In the genomic region with DNA sequence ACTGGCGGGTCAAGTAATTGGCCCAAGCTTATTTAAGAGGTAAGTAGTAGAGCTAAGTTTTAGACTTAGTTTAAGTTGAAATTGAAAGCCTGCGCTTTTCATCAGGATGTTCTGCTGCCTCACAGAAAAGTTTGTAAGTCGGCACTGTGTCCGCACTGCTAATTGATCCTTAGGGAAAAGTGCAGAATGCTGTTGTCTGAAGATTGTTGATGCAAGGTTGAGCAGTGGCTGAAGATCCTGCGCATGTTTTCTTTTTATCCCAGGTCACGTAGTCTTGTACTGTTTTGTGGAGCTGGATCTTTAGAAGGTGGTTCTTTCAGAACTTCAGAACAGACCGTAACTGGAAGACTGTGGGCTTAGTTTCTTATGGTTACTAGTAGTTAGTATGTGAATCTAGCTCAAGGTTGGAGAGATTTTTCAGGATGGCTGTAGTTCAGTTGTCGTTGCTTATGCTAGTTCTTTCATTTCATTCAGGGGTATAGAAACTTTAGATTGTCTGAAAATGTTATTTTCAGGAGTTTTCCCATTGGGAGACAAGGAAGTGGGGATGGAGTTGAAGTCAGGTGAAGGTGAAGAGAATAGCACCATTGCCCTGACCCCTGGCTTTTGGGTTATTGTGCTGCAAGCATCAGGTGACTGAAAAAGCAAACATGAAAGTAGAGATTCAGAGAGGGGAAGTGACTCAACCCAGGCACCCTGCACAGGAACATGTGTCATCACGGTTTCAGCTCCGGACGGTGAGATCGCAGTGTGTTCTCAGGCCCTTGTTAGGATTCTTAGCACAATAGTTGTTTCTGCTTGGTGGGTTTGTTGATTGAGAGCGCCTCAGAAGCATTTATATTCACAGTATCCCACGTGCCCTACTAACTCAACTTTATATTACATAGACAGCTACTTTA, we compare ENCODE assay signal across 9 cellular contexts. TPM values are rescaled to one million over a fixed set of nuclear protein-coding genes. Genes with fewer than 3 reads are reported as not detected.
DNase-seq lines count a peak whose midpoint lies in the region; ATAC-seq, FAIRE-seq and TF ChIP-seq lines count a peak whose summit lies in the region.
"Had no signal": no experiment of that assay in that cellular context is flagged by ENCODE, and none has a peak within 500 bp of the region (broad histone marks: within the 10 kb centered on the region; RNA-seq: fewer than 3 reads in every experiment).

No MANE protein-coding gene starts in this region.

- H3K4me1 Mint-ChIP-seq in HFFc6 (ENCODE audit: low read depth) (peaks cover 84% of the 10 kb centered on the region), mesothelial cell of epicardium (peaks cover 15% of the 10 kb centered on the region)
- peaks cover 79% of the 10 kb centered on the region for H3K4me1 Mint-ChIP-seq in activated CD4-positive, alpha-beta T cell treated with anti-CD3 and anti-CD28 coated beads for 36 hours

- intact Hi-C loops in activated CD4-positive, alpha-beta T cell treated with anti-CD3 and anti-CD28 coated beads for 36 hours (cut with DNase I, micrococcal nuclease), result loop anchor here (1.0 to 10.0 kb wide), 12 partner anchors 30 to 379 kb away; a partner anchor contains a TSS

- TF ChIP-seq POLR2A in GM12891 (IDR thresholded peaks at IDR 0.05; ENCODE audit: low read depth, low read length), result no peak

- TF ChIP-seq CTCF in HFFc6 (IDR thresholded peaks at IDR 0.05) (peak; percentile 49; the same call in 1 of the 2 replicates), mesothelial cell of epicardium (IDR thresholded peaks at IDR 0.05; ENCODE audit: unreplicated experiment) (no peak)

- peak overlapping the region; percentile 81 for H3K27ac Mint-ChIP-seq in HFFc6
- H3K27ac Mint-ChIP-seq in activated CD4-positive, alpha-beta T cell treated with anti-CD3 and anti-CD28 coated beads for 36 hours, result peak overlapping the region; percentile 77
- peak overlapping the region; percentile 3 for H3K27ac Mint-ChIP-seq in mesothelial cell of epicardium

- peak; percentile 99 for FAIRE-seq in GM12891 (lab: Jason Lieb, UNC)
- FAIRE-seq: islet of Langerhans had no signal

- POLR2A ChIA-PET in activated CD4-positive, alpha-beta T cell treated with anti-CD3 and anti-CD28 coated beads for 36 hours (lab: Charles Lee), result interaction anchor here (0.5 to 1.6 kb wide), 5 partner anchors 7 to 205 kb away, joined by 3 to 4 read pairs (median 3); a partner anchor contains a TSS

- H3K4me3 ChIP-seq in MG63, result no peak overlapping the region

- H3K36me3 Mint-ChIP-seq in HFFc6 (ENCODE audit: low read depth) (peaks cover 12% of the 10 kb centered on the region; the same call in 1 of the 2 replicates), mesothelial cell of epicardium (peaks cover 12% of the 10 kb centered on the region)
- H3K36me3 Mint-ChIP-seq in activated CD4-positive, alpha-beta T cell treated with anti-CD3 and anti-CD28 coated beads for 36 hours (ENCODE audit: low read depth), result peaks cover 8% of the 10 kb centered on the region

- H3K27me3 Mint-ChIP-seq in HFFc6 (ENCODE audit: insufficient read depth) (no peaks in the 10 kb centered on the region; the same call in 1 of the 2 replicates), mesothelial cell of epicardium (ENCODE audit: low read depth) (no peaks in the 10 kb centered on the region)
- H3K27me3 Mint-ChIP-seq in activated CD4-positive, alpha-beta T cell treated with anti-CD3 and anti-CD28 coated beads for 36 hours, result no peaks in the 10 kb centered on the region

- H3K9me3 ChIP-seq in MG63, result 0 out of 2 replicates have a peak, but pooled peaks cover 5% of the 10 kb centered on the region

- peak; percentile 95 for ATAC-seq in activated CD4-positive, alpha-beta T cell treated with anti-CD3 and anti-CD28 coated beads for 36 hours

- peak overlapping the region; percentile 79 for H3K4me3 Mint-ChIP-seq in HFFc6
- peak overlapping the region; percentile 16 for H3K4me3 Mint-ChIP-seq in activated CD4-positive, alpha-beta T cell treated with anti-CD3 and anti-CD28 coated beads for 36 hours
- no peak overlapping the region for H3K4me3 Mint-ChIP-seq in mesothelial cell of epicardium

- H3K9me3 Mint-ChIP-seq in HFFc6 (no peaks in the 10 kb centered on the region), mesothelial cell of epicardium (peaks cover 9% of the 10 kb centered on the region)
- no peaks in the 10 kb centered on the region for H3K9me3 Mint-ChIP-seq in activated CD4-positive, alpha-beta T cell treated with anti-CD3 and anti-CD28 coated beads for 36 hours (ENCODE audit: low read depth)

- no peaks in the 10 kb centered on the region; the same call in 1 of the 2 replicates for H3K36me3 ChIP-seq in MG63

- no peaks in the 10 kb centered on the region for H3K27me3 ChIP-seq in MG63

- peak; percentile 56 for DNase-seq in GM12891 (ENCODE audit: insufficient read length, low spot score)
- DNase-seq in HFFc6, result peak; percentile 78
- peak; percentile 86 for DNase-seq in MG63
- DNase-seq in activated CD4-positive, alpha-beta T cell treated with anti-CD3 and anti-CD28 coated beads for 36 hours, result peak; percentile 88
- DNase-seq in dermis blood vessel endothelial cell, result peak; percentile 99
- DNase-seq in mesothelial cell of epicardium (ENCODE audit: low spot score in 2 of 2, unreplicated experiment in 2 of 2), result no peak
- DNase-seq in stimulated activated CD8-positive, alpha-beta memory T cell treated with anti-CD3 and anti-CD28 coated beads, Interleukin-7, amount 100 ng/mL, for 4 hours (ENCODE audit: low read depth in 2 of 2), result peak; percentile 66 to 76
- no peak for DNase-seq in middle frontal gyrus (ENCODE audit: extremely low spot score, low spot score)

- CTCF ChIA-PET in activated CD4-positive, alpha-beta T cell treated with anti-CD3 and anti-CD28 coated beads for 36 hours (lab: Charles Lee), result interaction anchor here (0.7 to 3.7 kb wide), 17 partner anchors 8 to 169 kb away, joined by 3 to 24 read pairs (median 5); no protein-coding TSS in a partner anchor

TF ChIP-seq in GM12891, 5 proteins besides CTCF, POLR2A, EP300 and RAD21:
- TF ChIP-seq POU2F2 (IDR thresholded peaks at IDR 0.05; ENCODE audit: low read depth, low read length) (peak; percentile 81), POLR2AphosphoS5 (IDR thresholded peaks at IDR 0.05; ENCODE audit: low read depth, low read length) (no peak), SPI1 (IDR thresholded peaks at IDR 0.05; ENCODE audit: low read depth, low read length) (peak; percentile 96), TAF1 (IDR thresholded peaks at IDR 0.05; ENCODE audit: low read depth, low read length) (no peak), PAX5 (IDR thresholded peaks at IDR 0.05; ENCODE audit: insufficient read depth, low read length, severe bottlenecking) (peak; percentile 65)

RNA-seq across cellular contexts. Expression of a gene that starts 32.8 kb away (rescaled TPM):
- 46.1 TPM for polyA plus RNA-seq in GM12891 (2012; ENCODE audit: low read depth, missing spikeins)
- 10 to 100 TPM; 29.0 to 51.3 (median 35.6) TPM for total RNA-seq in HFFc6 (2021; fragmentation: NEBNext Ultra II Directional; extraction: Animal tissue kit (Norgen Biotek cat#: 25700))
- total RNA-seq in MG63 (2014; rRNA removed; shearing (Covaris generic); ENCODE audit: low replicate concordance), result 12.2 and 36.4 TPM in 2 replicates
- total RNA-seq in activated CD4-positive, alpha-beta T cell treated with anti-CD3 and anti-CD28 coated beads for 36 hours, result 100 to 1,000 TPM in 1 of 2 experiments, 10 to 100 TPM in 1; 85.1 to 104 TPM
- total RNA-seq in dermis blood vessel endothelial cell, result 77.4 and 87.0 TPM in 2 replicates
- 105 to 110 TPM (median 109 TPM) in 3 replicates for total RNA-seq in mesothelial cell of epicardium

Comparison
In these comparisons a context has a peak if more than half of its experiments do, and no peak if none do; other contexts are left out.
1. DNase-seq: peak in GM12891 (single experiment), HFFc6 (single experiment), MG63 (single experiment), activated CD4-positive, alpha-beta T cell treated with anti-CD3 and anti-CD28 coated beads for 36 hours (single experiment), dermis blood vessel endothelial cell (single experiment) and stimulated activated CD8-positive, alpha-beta memory T cell treated with anti-CD3 and anti-CD28 coated beads, Interleukin-7, amount 100 ng/mL, for 4 hours (2 of 2); none in mesothelial cell of epicardium (0 of 2) and middle frontal gyrus (single experiment).
2. H3K27ac Mint-ChIP-seq: peak in every context shown above with its lines; median percentile 81 in HFFc6; 77 in activated CD4-positive, alpha-beta T cell treated with anti-CD3 and anti-CD28 coated beads for 36 hours; 3 in mesothelial cell of epicardium.